ENCODE assay signal across 8 cellular contexts in the genomic region with DNA sequence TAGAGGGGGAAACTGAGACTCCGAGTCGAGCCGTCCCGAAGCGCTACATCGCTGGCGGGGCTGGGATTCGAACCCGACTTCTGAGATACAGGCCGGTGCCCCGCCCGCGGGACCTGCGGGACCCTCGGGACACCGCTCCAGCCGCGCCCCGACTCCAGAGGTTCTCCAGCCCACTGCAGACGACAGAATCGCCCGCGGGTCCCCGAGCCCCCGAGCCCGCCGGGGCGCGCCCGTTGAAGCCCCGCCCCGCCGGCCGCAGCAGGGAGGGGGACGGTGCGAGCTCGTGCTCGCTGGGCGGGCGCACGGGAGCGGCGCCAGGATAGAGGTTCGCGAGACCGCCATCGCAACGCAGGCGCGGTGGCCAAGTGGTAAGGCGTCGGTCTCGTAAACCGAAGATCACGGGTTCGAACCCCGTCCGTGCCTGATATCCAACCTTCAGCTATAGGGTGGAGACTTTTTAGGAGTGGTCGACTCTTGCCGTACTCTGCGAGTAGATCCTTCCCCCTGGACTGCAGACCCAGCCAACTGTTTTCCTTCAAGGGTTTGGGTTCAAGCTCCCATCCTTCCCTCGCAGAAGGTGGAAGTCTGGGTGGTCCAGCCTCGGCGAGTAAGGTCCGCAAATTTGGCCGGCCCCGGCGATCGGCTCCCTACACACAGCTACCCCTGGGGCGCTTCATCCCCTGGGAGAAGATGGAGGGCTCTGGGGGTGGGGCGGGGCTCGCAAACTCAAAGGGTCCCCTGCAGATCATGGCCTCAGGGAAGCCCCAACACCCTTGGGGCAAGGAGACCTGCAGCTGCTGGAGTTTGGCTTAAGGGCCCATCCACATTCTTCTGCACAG.
DNase-seq lines count a peak whose midpoint lies in the region; ATAC-seq and TF ChIP-seq lines count a peak whose summit lies in the region.

No MANE protein-coding gene starts in this region.

- peak; percentile 92 to 95 for ATAC-seq in natural killer cell treated with Interleukin-12 subunit alpha and Interleukin-12 subunit beta and Interleukin-15 and Interleukin-18, amount 100 ng/mL, for 72 hours

- intact Hi-C loops in activated T-helper 2 cell treated with anti-CD3 and anti-CD28 coated beads, Interferon-gamma antibody, Interleukin-2, Interleukin-4, amounts not matched to agents 10 μg/mL and 5 μg/mL and 100 μg/mL, durations not matched to agents 14 hours and 24 hours and 36 hours (cut with micrococcal nuclease) = loop anchor here (2.0 to 5.0 kb wide), 4 partner anchors 15 to 363 kb away; a partner anchor contains a TSS

- peak overlapping the region; percentile 91 for H3K4me3 Mint-ChIP-seq in activated T-helper 2 cell treated with anti-CD3 and anti-CD28 coated beads, Interferon-gamma antibody, Interleukin-2, Interleukin-4, amounts not matched to agents 10 μg/mL and 5 μg/mL and 100 μg/mL, durations not matched to agents 14 hours and 24 hours and 36 hours (ENCODE audit: low read depth)
- peak overlapping the region; percentile 87 for H3K4me3 Mint-ChIP-seq in natural killer cell treated with Interleukin-12 subunit alpha and Interleukin-12 subunit beta and Interleukin-15 and Interleukin-18, amount 100 ng/mL, for 72 hours

- TF ChIP-seq CTCF in LNCaP clone FGC (IDR thresholded peaks at IDR 0.05; ENCODE audit: control insufficient read depth, extremely low read depth, insufficient read depth) = no peak
- no peak for TF ChIP-seq CTCF in fibroblast of pulmonary artery (IDR thresholded peaks at IDR 0.05; ENCODE audit: low read length, missing control alignments)

- H3K9me3 Mint-ChIP-seq in activated T-helper 2 cell treated with anti-CD3 and anti-CD28 coated beads, Interferon-gamma antibody, Interleukin-2, Interleukin-4, amounts not matched to agents 10 μg/mL and 5 μg/mL and 100 μg/mL, durations not matched to agents 14 hours and 24 hours and 36 hours = peaks cover 17% of the 10 kb centered on the region
- H3K9me3 Mint-ChIP-seq in natural killer cell treated with Interleukin-12 subunit alpha and Interleukin-12 subunit beta and Interleukin-15 and Interleukin-18, amount 100 ng/mL, for 72 hours = peaks cover 4% of the 10 kb centered on the region

- H3K36me3 Mint-ChIP-seq in activated T-helper 2 cell treated with anti-CD3 and anti-CD28 coated beads, Interferon-gamma antibody, Interleukin-2, Interleukin-4, amounts not matched to agents 10 μg/mL and 5 μg/mL and 100 μg/mL, durations not matched to agents 14 hours and 24 hours and 36 hours (ENCODE audit: low read depth) = peaks cover 4% of the 10 kb centered on the region
- H3K36me3 Mint-ChIP-seq in natural killer cell treated with Interleukin-12 subunit alpha and Interleukin-12 subunit beta and Interleukin-15 and Interleukin-18, amount 100 ng/mL, for 72 hours = peaks cover 13% of the 10 kb centered on the region

- H3K27ac Mint-ChIP-seq in activated T-helper 2 cell treated with anti-CD3 and anti-CD28 coated beads, Interferon-gamma antibody, Interleukin-2, Interleukin-4, amounts not matched to agents 10 μg/mL and 5 μg/mL and 100 μg/mL, durations not matched to agents 14 hours and 24 hours and 36 hours = peak overlapping the region; percentile 64
- H3K27ac Mint-ChIP-seq in natural killer cell treated with Interleukin-12 subunit alpha and Interleukin-12 subunit beta and Interleukin-15 and Interleukin-18, amount 100 ng/mL, for 72 hours = peak overlapping the region; percentile 72 to 89

- peaks cover 12% of the 10 kb centered on the region for H3K4me1 Mint-ChIP-seq in activated T-helper 2 cell treated with anti-CD3 and anti-CD28 coated beads, Interferon-gamma antibody, Interleukin-2, Interleukin-4, amounts not matched to agents 10 μg/mL and 5 μg/mL and 100 μg/mL, durations not matched to agents 14 hours and 24 hours and 36 hours (ENCODE audit: low read depth)
- H3K4me1 Mint-ChIP-seq in natural killer cell treated with Interleukin-12 subunit alpha and Interleukin-12 subunit beta and Interleukin-15 and Interleukin-18, amount 100 ng/mL, for 72 hours (ENCODE audit: low read depth in 2 of 2) = peaks cover 15 to 24% of the 10 kb centered on the region in 2 donors

- H3K27me3 Mint-ChIP-seq in activated T-helper 2 cell treated with anti-CD3 and anti-CD28 coated beads, Interferon-gamma antibody, Interleukin-2, Interleukin-4, amounts not matched to agents 10 μg/mL and 5 μg/mL and 100 μg/mL, durations not matched to agents 14 hours and 24 hours and 36 hours (ENCODE audit: low read depth) = peaks cover 2% of the 10 kb centered on the region
- no peaks in the 10 kb centered on the region for H3K27me3 Mint-ChIP-seq in natural killer cell treated with Interleukin-12 subunit alpha and Interleukin-12 subunit beta and Interleukin-15 and Interleukin-18, amount 100 ng/mL, for 72 hours

- H3K4me3 ChIP-seq in LNCaP clone FGC (ENCODE audit: low read depth, low read length) = peak overlapping the region; percentile 92
- H3K4me3 ChIP-seq in fibroblast of pulmonary artery (replicated peaks; ENCODE audit: low read depth, low read length) = peak overlapping the region; percentile 90

- peak; percentile 97 for DNase-seq in Daoy (ENCODE audit: low read depth)
- peak; percentile 90 for DNase-seq in GOT3 (lab: John Stamatoyannopoulos, UW)
- peak; percentile 78 for DNase-seq in LNCaP clone FGC (ENCODE audit: low read depth)
- peak; percentile 97 for DNase-seq in RPMI8226
- peak; percentile 91 for DNase-seq in activated T-helper 2 cell treated with anti-CD3 and anti-CD28 coated beads, Interferon-gamma antibody, Interleukin-2, Interleukin-4, amounts not matched to agents 10 μg/mL and 5 μg/mL and 100 μg/mL, durations not matched to agents 14 hours and 24 hours and 36 hours (ENCODE audit: low spot score)
- DNase-seq in fibroblast of pulmonary artery (ENCODE audit: low read depth) = peak; percentile 96
- peak; percentile 92 for DNase-seq in natural killer cell treated with Interleukin-12 subunit alpha and Interleukin-12 subunit beta and Interleukin-15 and Interleukin-18, amount 100 ng/mL, for 72 hours (ENCODE audit: low spot score)
- peak; percentile 89 to 97 (median 92) for DNase-seq in stimulated activated naive CD4-positive, alpha-beta T cell (lab: John Stamatoyannopoulos, UW)

Comparison
In these comparisons a context has a peak if more than half of its experiments do, and no peak if none do; other contexts are left out.
1. Peak in every context shown above with its lines: DNase-seq, ATAC-seq and H3K4me3 ChIP-seq.